In the genomic region with DNA sequence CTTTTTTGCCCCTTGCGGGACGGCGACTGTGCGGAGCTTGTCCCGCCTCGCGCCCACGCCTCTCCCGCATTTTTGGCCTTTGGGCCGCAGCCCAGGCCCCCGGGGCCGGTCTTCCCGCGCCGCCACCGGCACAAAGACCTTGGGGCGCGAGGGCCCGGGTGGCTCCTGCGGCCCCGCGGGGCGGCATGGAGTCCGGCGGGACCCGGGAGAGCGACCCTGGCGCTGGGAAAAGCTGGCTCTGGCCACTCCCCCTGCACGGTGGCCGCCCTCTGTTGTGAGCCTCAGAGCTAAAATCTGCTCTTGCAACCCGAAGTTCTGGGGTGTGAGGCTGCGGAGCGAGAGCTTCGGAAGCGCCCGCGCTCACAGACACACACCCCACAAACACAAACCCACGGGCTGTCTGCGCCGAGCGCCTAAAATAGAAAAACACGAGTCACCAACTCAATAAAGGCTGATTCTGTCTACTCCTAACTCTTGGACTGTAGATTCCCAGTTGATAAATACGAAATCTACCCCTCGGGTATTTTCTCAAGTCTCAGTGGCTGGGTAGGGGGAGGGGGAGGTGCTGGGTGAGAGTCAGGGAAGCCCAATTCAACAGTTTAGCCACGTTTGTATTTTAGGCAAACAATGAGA, we compare ENCODE assay signal across 8 cellular contexts. TPM values are rescaled to one million over a fixed set of nuclear protein-coding genes. Genes with fewer than 3 reads are reported as not detected.
A peak's percentile ranks its signal among the peaks of the same experiment; 100 is the strongest.
DNase-seq lines count a peak whose midpoint lies in the region; ATAC-seq and TF ChIP-seq lines count a peak whose summit lies in the region.

No MANE protein-coding gene starts in this region.

- no peaks in the 10 kb centered on the region for H4K20me1 ChIP-seq in SU-DHL-6 (ENCODE audit: low read depth, low read length)

- H3K4me2 ChIP-seq in SU-DHL-6 (ENCODE audit: low read depth, low read length, poor library complexity, severe bottlenecking): peak overlapping the region; percentile 70

- ATAC-seq in left lobe of liver: peak; percentile 49
- no peak for ATAC-seq in GM18861 (IDR thresholded peaks at IDR 0.05; ENCODE audit: unreplicated experiment)

- H3F3A ChIP-seq in SU-DHL-6 (ENCODE audit: insufficient read depth): peaks cover 28% of the 10 kb centered on the region

- peak overlapping the region; percentile 83 for H3K9ac ChIP-seq in SU-DHL-6 (ENCODE audit: low read length)

- TF ChIP-seq POLR2A in GM18951 (IDR thresholded peaks at IDR 0.05; ENCODE audit: extremely low read depth, insufficient read depth, insufficient read length): peak; percentile 19

- H2AFZ ChIP-seq in SU-DHL-6 (ENCODE audit: low read depth, low read length, severe bottlenecking): peak overlapping the region; percentile 30

- peak; percentile 52 for DNase-seq in AG20443 (ENCODE audit: low spot score)
- peak; percentile 63 for DNase-seq in MG63
- DNase-seq in cerebellum (ENCODE audit: low spot score): peak; percentile 43
- DNase-seq in left lobe of liver (ENCODE audit: low spot score): peak; percentile 53
- peak; percentile 40 to 51 for DNase-seq in stimulated activated CD4-positive, alpha-beta T cell treated with anti-CD3 and anti-CD28 coated beads, Interleukin-2, amount 100 ng/mL, for 24 hours

- in situ Hi-C loops in GM18951 (cut with MboI; ENCODE audit: low sequenced_read_pairs, unreplicated experiment): no loop called here

- H3K9me3 ChIP-seq in MG63: no peaks in the 10 kb centered on the region
- H3K9me3 ChIP-seq in SU-DHL-6 (ENCODE audit: insufficient read depth, low read length): no peaks in the 10 kb centered on the region

- peaks cover 18% of the 10 kb centered on the region; the same call in 1 of the 2 replicates for H3K79me2 ChIP-seq in SU-DHL-6 (ENCODE audit: insufficient read depth, low read length)

- H3K9me2 ChIP-seq in SU-DHL-6 (replicated peaks; ENCODE audit: insufficient read depth, low read length): no peaks in the 10 kb centered on the region

- H3K27me3 ChIP-seq in MG63 (peaks cover 4% of the 10 kb centered on the region; the same call in 1 of the 2 replicates), SU-DHL-6 (ENCODE audit: low read length) (no peaks in the 10 kb centered on the region)

- peak overlapping the region; percentile 88 for H3K27ac ChIP-seq in SU-DHL-6 (ENCODE audit: low read depth, low read length)

- H3K36me3 ChIP-seq in MG63 (no peaks in the 10 kb centered on the region; the same call in 1 of the 2 replicates), SU-DHL-6 (ENCODE audit: low read length) (no peaks in the 10 kb centered on the region)

- TF ChIP-seq CTCF in SU-DHL-6 (IDR thresholded peaks at IDR 0.05; ENCODE audit: insufficient read depth, low read length, poor library complexity, severe bottlenecking): no peak

- H3K4me3 ChIP-seq in MG63 (peak overlapping the region; percentile 61), SU-DHL-6 (ENCODE audit: insufficient read depth, low read length, poor library complexity, severe bottlenecking) (peak overlapping the region; percentile 72)

RNA-seq across cellular contexts. Expression of a gene that starts 0.5 kb away (rescaled TPM):
- total RNA-seq in MG63 (2014; rRNA removed; shearing (Covaris generic); ENCODE audit: low replicate concordance): 2.2 and 5.9 TPM in 2 replicates
- total RNA-seq in cerebellum: 7.7 TPM
- 0.75 TPM for total RNA-seq in left lobe of liver
